Comparison of ENCODE assay signal across 8 cellular contexts in the genomic region with DNA sequence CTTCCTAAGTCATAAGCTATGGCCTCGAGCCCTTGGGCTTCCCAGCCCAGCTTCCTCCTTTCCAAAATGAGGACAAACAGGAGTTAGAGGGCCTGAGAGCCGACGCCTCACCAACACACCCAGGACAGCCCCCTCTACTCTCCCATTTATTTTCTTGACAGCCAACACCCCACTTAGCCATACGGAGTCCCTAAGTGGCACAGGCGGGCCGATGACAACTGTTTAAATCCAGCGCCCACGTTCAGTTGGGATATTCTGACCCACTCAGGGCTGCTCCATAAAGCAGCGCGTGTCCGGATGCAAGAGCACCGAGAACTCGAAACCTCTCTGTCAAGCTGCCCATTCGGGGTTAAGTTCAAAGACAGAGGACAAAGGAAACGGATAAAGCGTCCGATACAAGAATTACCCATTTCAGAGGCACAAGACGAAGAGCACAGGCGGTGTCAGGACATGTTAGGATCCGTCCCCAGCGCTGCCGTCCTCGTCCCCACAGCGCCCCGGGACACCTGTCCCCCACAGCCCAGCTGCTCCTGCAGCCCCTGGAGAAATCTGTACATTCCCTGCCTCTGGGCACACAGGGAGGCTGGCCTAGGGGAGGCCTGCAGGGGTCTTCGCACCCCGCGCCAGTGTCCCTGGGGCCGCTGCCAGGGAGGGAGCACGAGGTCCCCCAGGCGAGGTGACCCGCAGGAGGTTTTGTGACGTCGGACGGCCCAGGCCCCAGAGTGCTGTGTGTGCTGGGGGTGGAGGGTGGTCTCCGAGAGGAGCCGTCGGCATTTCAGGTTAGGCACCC. TPM values are rescaled to one million over a fixed set of nuclear protein-coding genes. Genes with fewer than 3 reads are reported as not detected.
DNase-seq lines count a peak whose midpoint lies in the region; ATAC-seq and TF ChIP-seq lines count a peak whose summit lies in the region.

No MANE protein-coding gene starts in this region.

- TF ChIP-seq POLR2A in HCT116 (IDR thresholded peaks at IDR 0.05; ENCODE audit: borderline replicate concordance, extremely low read depth, insufficient read depth, insufficient read length): no peak

- no peaks in the 10 kb centered on the region for H3K27me3 ChIP-seq in HCT116 (ENCODE audit: insufficient read depth, low read length)
- H3K27me3 ChIP-seq in PC-9 (ENCODE audit: insufficient read depth, low read depth): no peaks in the 10 kb centered on the region

- peak; percentile 8 for ATAC-seq in HCT116
- no peak for ATAC-seq in memory B cell (ENCODE audit: low read depth)
- no peak for ATAC-seq in GM18520 (IDR thresholded peaks at IDR 0.05; ENCODE audit: unreplicated experiment)

- DNase-seq in HCT116 (ENCODE audit: low read depth, low spot score) (no peak), PC-9 (no peak), chondrocyte (ENCODE audit: low spot score) (peak; percentile 70), memory B cell (ENCODE audit: low spot score in 2 of 2) (peak in 1 of 2 donors; percentile 30), type B pancreatic cell (ENCODE audit: extremely low spot score, unreplicated experiment) (no peak), GM19240 (ENCODE audit: insufficient read length, low spot score) (no peak)

- no peaks in the 10 kb centered on the region for H3F3A ChIP-seq in PC-9 (ENCODE audit: insufficient read depth, low read depth)

- H3K36me3 Mint-ChIP-seq in chondrocyte (ENCODE audit: low read depth) (peaks cover 1% of the 10 kb centered on the region), memory B cell (no peaks in the 10 kb centered on the region), type B pancreatic cell (peaks cover 3% of the 10 kb centered on the region)

- H3K4me3 ChIP-seq in GM08714 (ENCODE audit: low read length): peak overlapping the region; percentile 61; the same call in 1 of the 2 replicates
- H3K4me3 ChIP-seq in HCT116 (replicated peaks in 1 of 2; ENCODE audit: low read depth in 1 of 2, low read length in 2 of 2): peak overlapping the region; percentile 58 to 60
- peak overlapping the region; percentile 93 for H3K4me3 ChIP-seq in PC-9

- H3K4me2 ChIP-seq in HCT116 (ENCODE audit: low read length) (peak overlapping the region; percentile 80), PC-9 (peak overlapping the region; percentile 89)

- H3K4me3 Mint-ChIP-seq in chondrocyte (ENCODE audit: unreplicated experiment) (peak overlapping the region; percentile 92), memory B cell (peak overlapping the region; percentile 96), type B pancreatic cell (peak overlapping the region; percentile 100)

- H3K4me1 ChIP-seq in HCT116 (ENCODE audit: control insufficient read depth in 1 of 2, insufficient read depth in 2 of 2, low read length in 2 of 2) (peaks cover 0 to 4% of the 10 kb centered on the region in 2 experiments; a peak in 2 of 4 replicates), PC-9 (replicated peaks; ENCODE audit: insufficient read depth) (peaks cover 12% of the 10 kb centered on the region; the same call in 1 of the 2 replicates)

- peak overlapping the region; percentile 59; the same call in 1 of the 2 replicates for H3K27ac ChIP-seq in HCT116 (ENCODE audit: low read depth, low read length)
- no peak overlapping the region for H3K27ac ChIP-seq in PC-9

- TF ChIP-seq CTCF in HCT116 (IDR thresholded peaks at IDR 0.05 in 2 of 3, conservative IDR thresholded peaks at IDR 0.05 in 1 of 3; ENCODE audit: borderline replicate concordance in 1 of 3, insufficient read depth in 1 of 3, low read depth in 2 of 3, low read length in 2 of 3) (no peak), PC-9 (conservative IDR thresholded peaks at IDR 0.05) (no peak), chondrocyte (IDR thresholded peaks at IDR 0.05) (no peak), type B pancreatic cell (conservative IDR thresholded peaks at IDR 0.05) (no peak)

- CTCF ChIA-PET in HCT116 (lab: Charles Lee) (no interaction called here), PC-9 (lab: Charles Lee) (no interaction called here)

- peaks cover 19% of the 10 kb centered on the region for H3K4me1 Mint-ChIP-seq in chondrocyte (ENCODE audit: low read depth)
- peaks cover 9% of the 10 kb centered on the region for H3K4me1 Mint-ChIP-seq in memory B cell
- peaks cover 10% of the 10 kb centered on the region for H3K4me1 Mint-ChIP-seq in type B pancreatic cell (ENCODE audit: unreplicated experiment)

- H3K9me2 ChIP-seq in HCT116 (ENCODE audit: insufficient read depth): no peaks in the 10 kb centered on the region
- H3K9me2 ChIP-seq in PC-9 (ENCODE audit: insufficient read depth): no peaks in the 10 kb centered on the region

- H3K36me3 ChIP-seq in HCT116 (ENCODE audit: control insufficient read depth in 1 of 2, insufficient read depth in 2 of 2, low read length in 2 of 2): no peaks in the 10 kb centered on the region
- H3K36me3 ChIP-seq in PC-9 (ENCODE audit: low read depth): no peaks in the 10 kb centered on the region

- H3K9ac ChIP-seq in HCT116 (ENCODE audit: low read length): peak overlapping the region; percentile 68

- TF ChIP-seq RAD21 in HCT116 (IDR thresholded peaks at IDR 0.05; ENCODE audit: low read depth): no peak

- H3K9me3 Mint-ChIP-seq in chondrocyte (ENCODE audit: low read depth) (no peaks in the 10 kb centered on the region), memory B cell (no peaks in the 10 kb centered on the region), type B pancreatic cell (no peaks in the 10 kb centered on the region)

- RAD21 ChIA-PET in HCT116 (lab: Charles Lee; ENCODE audit: low non-redundant PET in 1 of 2, low total read pairs in 2 of 2, uncharacterized antibody in 2 of 2, unreplicated experiment in 2 of 2): no interaction called here

- intact Hi-C loops in HCT116 (cut with micrococcal nuclease) (no loop called here), PC-9 (cut with micrococcal nuclease; ENCODE audit: unreplicated experiment) (no loop called here)

- POLR2A ChIA-PET in HCT116 (lab: Charles Lee): no interaction called here
- POLR2A ChIA-PET in PC-9 (lab: Charles Lee; ENCODE audit: unreplicated experiment): no interaction called here

- no peak overlapping the region for H2AFZ ChIP-seq in HCT116 (ENCODE audit: low read depth, low read length, poor library complexity, severe bottlenecking)
- peak overlapping the region; percentile 75 for H2AFZ ChIP-seq in PC-9

- H3K79me2 ChIP-seq in HCT116 (ENCODE audit: insufficient read depth, low read length) (peaks cover 30% of the 10 kb centered on the region), PC-9 (ENCODE audit: low read depth) (peaks cover 9% of the 10 kb centered on the region; the same call in 1 of the 2 replicates)

- BruUV-seq in HCT116 (replicated peaks; lab: Mats Ljungman, UMichigan): TSS peak; percentile 47
- BruUV-seq in PC-9 (replicated peaks; lab: Mats Ljungman, UMichigan): TSS peak; percentile 32

- H3K27me3 Mint-ChIP-seq in chondrocyte (ENCODE audit: low read depth) (no peaks in the 10 kb centered on the region), memory B cell (no peaks in the 10 kb centered on the region), type B pancreatic cell (peaks cover 4% of the 10 kb centered on the region)

- H4K20me1 ChIP-seq in HCT116 (ENCODE audit: insufficient read depth) (no peaks in the 10 kb centered on the region), PC-9 (ENCODE audit: insufficient read depth) (no peaks in the 10 kb centered on the region)

- H3K9me3 ChIP-seq in HCT116 (ENCODE audit: control insufficient read depth in 1 of 2, insufficient read depth in 1 of 2, low read depth in 1 of 2, low read length in 2 of 2): no peaks in the 10 kb centered on the region
- no peaks in the 10 kb centered on the region for H3K9me3 ChIP-seq in PC-9 (ENCODE audit: insufficient read depth, low read depth)

- H3K27ac Mint-ChIP-seq in chondrocyte (ENCODE audit: unreplicated experiment) (peak overlapping the region; percentile 90), memory B cell (peak overlapping the region; percentile 97), type B pancreatic cell (peak overlapping the region; percentile 97)

TF ChIP-seq in HCT116, 20 proteins besides CTCF, POLR2A, EP300 and RAD21:
- TF ChIP-seq, protein P1, sequence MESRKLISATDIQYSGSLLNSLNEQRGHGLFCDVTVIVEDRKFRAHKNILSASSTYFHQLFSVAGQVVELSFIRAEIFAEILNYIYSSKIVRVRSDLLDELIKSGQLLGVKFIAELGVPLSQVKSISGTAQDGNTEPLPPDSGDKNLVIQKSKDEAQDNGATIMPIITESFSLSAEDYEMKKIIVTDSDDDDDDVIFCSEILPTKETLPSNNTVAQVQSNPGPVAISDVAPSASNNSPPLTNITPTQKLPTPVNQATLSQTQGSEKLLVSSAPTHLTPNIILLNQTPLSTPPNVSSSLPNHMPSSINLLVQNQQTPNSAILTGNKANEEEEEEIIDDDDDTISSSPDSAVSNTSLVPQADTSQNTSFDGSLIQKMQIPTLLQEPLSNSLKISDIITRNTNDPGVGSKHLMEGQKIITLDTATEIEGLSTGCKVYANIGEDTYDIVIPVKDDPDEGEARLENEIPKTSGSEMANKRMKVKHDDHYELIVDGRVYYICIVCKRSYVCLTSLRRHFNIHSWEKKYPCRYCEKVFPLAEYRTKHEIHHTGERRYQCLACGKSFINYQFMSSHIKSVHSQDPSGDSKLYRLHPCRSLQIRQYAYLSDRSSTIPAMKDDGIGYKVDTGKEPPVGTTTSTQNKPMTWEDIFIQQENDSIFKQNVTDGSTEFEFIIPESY (IDR thresholded peaks at IDR 0.05; ENCODE audit: extremely low read depth, insufficient replicate concordance, low read length): no peak
- TF ChIP-seq JUND (IDR thresholded peaks at IDR 0.05) (no peak), TCF7L2 (IDR thresholded peaks at IDR 0.05; ENCODE audit: borderline replicate concordance, extremely low read depth, insufficient read depth, insufficient read length) (no peak), ZNF274 (IDR thresholded peaks at IDR 0.05; ENCODE audit: low read depth, low read length) (no peak), ZFX (IDR thresholded peaks at IDR 0.05) (no peak), EZH2 (IDR thresholded peaks at IDR 0.05) (no peak), POLR2AphosphoS5 (IDR thresholded peaks at IDR 0.05; ENCODE audit: low read depth, low read length) (no peak)
- TF ChIP-seq, protein P2, sequence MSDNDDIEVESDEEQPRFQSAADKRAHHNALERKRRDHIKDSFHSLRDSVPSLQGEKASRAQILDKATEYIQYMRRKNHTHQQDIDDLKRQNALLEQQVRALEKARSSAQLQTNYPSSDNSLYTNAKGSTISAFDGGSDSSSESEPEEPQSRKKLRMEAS (IDR thresholded peaks at IDR 0.05): no peak
- TF ChIP-seq, protein P3, sequence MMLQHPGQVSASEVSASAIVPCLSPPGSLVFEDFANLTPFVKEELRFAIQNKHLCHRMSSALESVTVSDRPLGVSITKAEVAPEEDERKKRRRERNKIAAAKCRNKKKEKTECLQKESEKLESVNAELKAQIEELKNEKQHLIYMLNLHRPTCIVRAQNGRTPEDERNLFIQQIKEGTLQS (IDR thresholded peaks at IDR 0.05): no peak
TF ChIP-seq in HCT116: peak in this region for 0.

RNA-seq across cellular contexts. Expression of a gene that starts 1.2 kb away (rescaled TPM):
- total RNA-seq in HCT116 (2021; ENCODE audit: unreplicated experiment) (26.7 TPM), PC-9 (2021) (31.5 and 33.3 TPM in 2 replicates), chondrocyte (14.5 to 17.1 TPM (median 16.2 TPM) in 3 replicates), type B pancreatic cell (ENCODE audit: low replicate concordance) (78.9 and 123 TPM in 2 replicates)
- 11.0 and 11.1 TPM in 2 replicates for polyA plus RNA-seq in HCT116 (2012)
